Comparison of ENCODE assay signal across 8 cellular contexts in the genomic region with DNA sequence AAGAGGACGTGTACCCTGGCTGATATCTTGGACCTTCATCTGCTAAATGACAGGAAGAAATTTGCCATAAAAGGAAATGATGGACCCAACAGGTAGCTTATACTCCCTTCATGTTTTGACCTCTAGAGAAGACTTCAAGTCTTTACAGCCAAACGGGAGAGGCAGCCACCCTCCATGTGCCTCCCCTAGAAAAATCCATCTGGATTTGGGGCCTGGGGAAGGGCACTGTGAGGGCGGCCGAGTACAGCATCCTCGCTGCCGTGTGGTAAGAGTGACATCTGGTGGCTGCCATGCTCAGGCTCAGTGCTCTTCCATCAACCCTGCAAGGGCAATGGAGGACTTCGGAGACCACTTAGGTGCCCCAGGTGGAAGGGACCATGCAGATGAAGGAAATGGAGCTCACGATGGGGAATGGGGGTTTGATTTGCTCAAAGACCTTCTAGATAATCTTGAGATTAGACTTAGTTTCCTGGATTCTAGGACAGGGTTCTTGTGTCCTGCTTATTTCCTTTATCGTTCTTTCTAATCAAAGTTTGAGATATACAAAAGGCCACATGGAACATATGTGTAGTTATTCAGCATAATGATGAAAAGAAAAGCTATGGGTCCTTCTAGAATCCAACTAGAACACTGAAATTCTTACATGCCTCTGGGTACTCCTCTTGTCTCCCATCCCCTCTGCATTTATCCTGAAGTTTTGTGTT. TPM values are rescaled to one million over a fixed set of nuclear protein-coding genes. Genes with fewer than 3 reads are reported as not detected.
A peak's percentile ranks its signal among the peaks of the same experiment; 100 is the strongest.
DNase-seq lines count a peak whose midpoint lies in the region; ATAC-seq and TF ChIP-seq lines count a peak whose summit lies in the region.

No MANE protein-coding gene starts in this region.

- H3K79me2 ChIP-seq in DOHH2 (ENCODE audit: control insufficient read depth, low read length) = no peaks in the 10 kb centered on the region

- H3K36me3 ChIP-seq in DOHH2 (ENCODE audit: control insufficient read depth, low read length) (no peaks in the 10 kb centered on the region), Peyer's patch (no peaks in the 10 kb centered on the region), ascending aorta (no peaks in the 10 kb centered on the region)

- H4K20me1 ChIP-seq in DOHH2 (ENCODE audit: control insufficient read depth, insufficient read depth, low read depth, low read length) = no peaks in the 10 kb centered on the region

- H3K4me2 ChIP-seq in DOHH2 (ENCODE audit: low read length) = no peak overlapping the region

- no peaks in the 10 kb centered on the region for H3K9me2 ChIP-seq in DOHH2 (replicated peaks; ENCODE audit: control insufficient read depth, low read length)

- H3K9me3 ChIP-seq in DOHH2 (ENCODE audit: control insufficient read depth, insufficient read depth, low read length) (no peaks in the 10 kb centered on the region), Peyer's patch (no peaks in the 10 kb centered on the region), ascending aorta (no peaks in the 10 kb centered on the region)

- no peaks in the 10 kb centered on the region for H3F3A ChIP-seq in DOHH2 (ENCODE audit: control insufficient read depth, insufficient read depth)

- DNase-seq in Peyer's patch = peak in 1 of 3 donors; percentile 50
- DNase-seq in ascending aorta (ENCODE audit: low spot score in 2 of 2) = no peak
- DNase-seq in hepatic stellate cell (ENCODE audit: low spot score) = peak; percentile 42
- peak; percentile 67 for DNase-seq in sciatic nerve (ENCODE audit: low spot score)

- TF ChIP-seq CTCF in DOHH2 (IDR thresholded peaks at IDR 0.05; ENCODE audit: low read depth, low read length, poor library complexity, severe bottlenecking) (peak; percentile 60), Peyer's patch (IDR thresholded peaks at IDR 0.05) (peak in 4 of 6 experiments; percentile 37 to 56 (median 54)), ascending aorta (IDR thresholded peaks at IDR 0.05) (peak; percentile 51 to 64 (median 55))

- ATAC-seq in HG03159 (IDR thresholded peaks at IDR 0.05; ENCODE audit: unreplicated experiment) (peak; percentile 66), sciatic nerve (peak; percentile 78), GM18870 (IDR thresholded peaks at IDR 0.05; ENCODE audit: unreplicated experiment) (no peak), HG03439 (IDR thresholded peaks at IDR 0.05; ENCODE audit: unreplicated experiment) (no peak)

- TF ChIP-seq POLR2A in Peyer's patch (IDR thresholded peaks at IDR 0.05) = no peak

- intact Hi-C loops in ascending aorta (cut with DNase I) (loop anchor here (5.0 kb wide), 1 partner anchor 620 kb away; no protein-coding TSS in a partner anchor), sciatic nerve (cut with DNase I) (no loop called here)

- H3K27me3 ChIP-seq in DOHH2 (ENCODE audit: control insufficient read depth, low read length) = peaks cover 3% of the 10 kb centered on the region; the same call in 1 of the 2 replicates
- no peaks in the 10 kb centered on the region for H3K27me3 ChIP-seq in Peyer's patch
- no peaks in the 10 kb centered on the region for H3K27me3 ChIP-seq in ascending aorta

- H3K4me3 ChIP-seq in DOHH2 (ENCODE audit: low read length) (no peak overlapping the region), Peyer's patch (no peak overlapping the region), ascending aorta (no peak overlapping the region)

- no peak overlapping the region for H3K27ac ChIP-seq in DOHH2 (ENCODE audit: low read depth, low read length)
- no peak overlapping the region for H3K27ac ChIP-seq in Peyer's patch
- no peak overlapping the region for H3K27ac ChIP-seq in ascending aorta

- H3K4me1 ChIP-seq in DOHH2 (ENCODE audit: control insufficient read depth, low read length) = no peaks in the 10 kb centered on the region
- no peaks in the 10 kb centered on the region for H3K4me1 ChIP-seq in Peyer's patch
- H3K4me1 ChIP-seq in ascending aorta = no peaks in the 10 kb centered on the region

RNA-seq across cellular contexts. Expression of a gene that starts 44.4 kb away (rescaled TPM):
- 1 to 10 TPM in 1 of 4 donors, not detected in 3; 5.8 TPM for total RNA-seq in Peyer's patch
- 0.43 TPM for total RNA-seq in ascending aorta
- total RNA-seq in sciatic nerve = 9.3 TPM

Comparison
In these comparisons a context has a peak if more than half of its experiments do, and no peak if none do; other contexts are left out.
1. ATAC-seq: peak in HG03159 (single experiment) and sciatic nerve (single experiment); none in GM18870 (single experiment) and HG03439 (single experiment).
2. DNase-seq: peak in hepatic stellate cell (single experiment) and sciatic nerve (single experiment); none in ascending aorta (0 of 2).
3. Peak in every context shown above with its lines, with median percentiles within 50 percentile points of each other: CTCF ChIP-seq.